22 cellular contexts compared by ENCODE assay signal in genomic region chr14:102056694-102057442, GRCh38. TPM values are rescaled to one million over a fixed set of nuclear protein-coding genes. Genes with fewer than 3 reads are reported as not detected.
DNase-seq lines count a peak whose midpoint lies in the region; ATAC-seq and TF ChIP-seq lines count a peak whose summit lies in the region.
"Had no signal": no experiment of that assay in that cellular context is flagged by ENCODE, and none has a peak within 500 bp of the region (broad histone marks: within the 10 kb centered on the region; RNA-seq: fewer than 3 reads in every experiment).

No MANE protein-coding gene starts in this region.

- H3K27me3 Mint-ChIP-seq in GM23338 (ENCODE audit: insufficient read depth, low read depth, poor library complexity), result peaks cover 21% of the 10 kb centered on the region
- no peaks in the 10 kb centered on the region for H3K27me3 Mint-ChIP-seq in WTC11 (ENCODE audit: low read depth)
- no peaks in the 10 kb centered on the region for H3K27me3 Mint-ChIP-seq in osteocyte (ENCODE audit: unreplicated experiment)
- peaks cover 0 to 5% (median 3%) of the 10 kb centered on the region in 3 donors for H3K27me3 Mint-ChIP-seq in CD14-positive monocyte (ENCODE audit: low read depth in 3 of 3)
- H3K27me3 Mint-ChIP-seq: activated B cell treated with CpG ODN at 0.5 μM for 24 hours; activated naive CD8-positive, alpha-beta T cell treated with anti-CD3 and anti-CD28 coated beads for 36 hours had no signal

- no CpG with 5 or more reads among the region's 31 CpGs for WGBS in trophoblast cell (ENCODE audit: extremely low coverage, insufficient coverage, insufficient read length)

- peak; percentile 9; the same call in 1 of the 3 replicates for ATAC-seq in GM23338
- ATAC-seq in WTC11, result no peak
- peak; percentile 1 for ATAC-seq in foreskin keratinocyte

- no peak overlapping the region for H4K12ac ChIP-seq in trophoblast cell (ENCODE audit: low read depth, low read length)

- no peak for DNase-seq in GM23338 (ENCODE audit: low spot score)
- DNase-seq in WTC11 (ENCODE audit: low spot score), result no peak
- DNase-seq in foreskin keratinocyte, result no peak
- no peak for DNase-seq in trophoblast cell
- DNase-seq in GM19238 (ENCODE audit: insufficient read length, low spot score), result no peak
- DNase-seq in osteocyte (ENCODE audit: extremely low spot score, unreplicated experiment), result no peak
- no peak for DNase-seq in NCI-H1105 (lab: John Stamatoyannopoulos, UW)
- DNase-seq in CD14-positive monocyte (ENCODE audit: low spot score), result no peak
- DNase-seq: activated B cell treated with CpG ODN at 0.5 μM for 24 hours; activated CD8-positive, alpha-beta memory T cell treated with anti-CD3 and anti-CD28 coated beads for 24 hours; activated naive CD8-positive, alpha-beta T cell treated with anti-CD3 and anti-CD28 coated beads for 36 hours; brain microvascular endothelial cell; dermis blood vessel endothelial cell; gastrocnemius medialis; kidney glomerular epithelial cell; NCI-H1417 treated with DMSO at 0.1 percent for 48 hours; NCI-H526 treated with DMSO at 0.1 percent for 48 hours; SJCRH30; thyroid gland had no signal

- H3K36me3 Mint-ChIP-seq in GM23338 (ENCODE audit: low read depth) (peaks cover 23% of the 10 kb centered on the region), WTC11 (peaks cover 10% of the 10 kb centered on the region), osteocyte (ENCODE audit: unreplicated experiment) (peaks cover 28% of the 10 kb centered on the region), CD14-positive monocyte (peaks cover 11 to 30% of the 10 kb centered on the region in 2 donors)

- H3K27me3 ChIP-seq in GM23338 (ENCODE audit: insufficient read depth) (no peaks in the 10 kb centered on the region), foreskin keratinocyte (no peaks in the 10 kb centered on the region), trophoblast cell (ENCODE audit: insufficient read depth, low read length) (no peaks in the 10 kb centered on the region)
- H3K27me3 ChIP-seq: brain microvascular endothelial cell, gastrocnemius medialis, neural progenitor cell, SJCRH30, thyroid gland had no signal

- H3K4me1 Mint-ChIP-seq in GM23338 (peaks cover 32% of the 10 kb centered on the region), WTC11 (peaks cover 38% of the 10 kb centered on the region), osteocyte (ENCODE audit: unreplicated experiment) (peaks cover under 1% of the 10 kb centered on the region), CD14-positive monocyte (no peaks in the 10 kb centered on the region)
- H3K4me1 Mint-ChIP-seq: activated naive CD8-positive, alpha-beta T cell treated with anti-CD3 and anti-CD28 coated beads for 36 hours had no signal

- H3K36me3 ChIP-seq in GM23338 (ENCODE audit: insufficient read depth) (no peaks in the 10 kb centered on the region), trophoblast cell (ENCODE audit: control insufficient read depth in 1 of 2, insufficient read depth in 2 of 2, low read length in 2 of 2) (peaks cover 13 to 22% of the 10 kb centered on the region in 2 experiments)
- H3K36me3 ChIP-seq: neural progenitor cell had no signal

- H4K20me1 ChIP-seq in GM23338 (replicated peaks; ENCODE audit: insufficient read depth), result no peaks in the 10 kb centered on the region; the same call in 1 of the 2 replicates

- H3K18ac ChIP-seq in trophoblast cell (ENCODE audit: low read length), result no peak overlapping the region

- H3F3A ChIP-seq in GM23338 (replicated peaks; ENCODE audit: low read depth), result peaks cover 21% of the 10 kb centered on the region; the same call in 1 of the 2 replicates

- H4K8ac ChIP-seq in trophoblast cell (ENCODE audit: low read depth, low read length), result no peak overlapping the region

- H3K4me3 Mint-ChIP-seq in GM23338 (no peak overlapping the region), WTC11 (no peak overlapping the region), osteocyte (ENCODE audit: unreplicated experiment) (no peak overlapping the region), CD14-positive monocyte (no peak overlapping the region)
- H3K4me3 Mint-ChIP-seq: activated B cell treated with CpG ODN at 0.5 μM for 24 hours; activated naive CD8-positive, alpha-beta T cell treated with anti-CD3 and anti-CD28 coated beads for 36 hours; memory B cell; neural progenitor cell; T-helper 2 cell treated with Interferon-gamma antibody and Interleukin-4, amounts not matched to agents 5 μg/mL and 100 μg/mL, for 36 hours had no signal

- TF ChIP-seq CTCF in GM23338 (conservative IDR thresholded peaks at IDR 0.05; ENCODE audit: low read depth in 2 of 2) (no peak), WTC11 (IDR thresholded peaks at IDR 0.05) (no peak), foreskin keratinocyte (conservative IDR thresholded peaks at IDR 0.05) (no peak), osteocyte (IDR thresholded peaks at IDR 0.05) (no peak), CD14-positive monocyte (IDR thresholded peaks at IDR 0.05) (no peak)

- no peak overlapping the region for H3K9ac ChIP-seq in trophoblast cell (ENCODE audit: low read length)
- H3K9ac ChIP-seq: neural progenitor cell had no signal

- no peak overlapping the region for H2AK5ac ChIP-seq in trophoblast cell (ENCODE audit: low read length)

- H3K27ac ChIP-seq in GM23338 (ENCODE audit: low read depth) (no peak overlapping the region; the same call in 1 of the 2 replicates), foreskin keratinocyte (no peak overlapping the region), trophoblast cell (ENCODE audit: low read depth, low read length) (no peak overlapping the region)
- H3K27ac ChIP-seq: brain microvascular endothelial cell, gastrocnemius medialis, neural progenitor cell, SJCRH30, thyroid gland had no signal

- H4K91ac ChIP-seq in trophoblast cell (ENCODE audit: low read depth, low read length), result no peak overlapping the region

- H3K27ac Mint-ChIP-seq in GM23338 (peak overlapping the region; percentile 70; the same call in 1 of the 2 replicates), WTC11 (0 out of 2 replicates have a peak overlapping the region, but pooled peaks have one; percentile 70), osteocyte (ENCODE audit: unreplicated experiment) (no peak overlapping the region), CD14-positive monocyte (peak overlapping the region in 1 of 7 donors; percentile 51)
- H3K27ac Mint-ChIP-seq: activated B cell treated with CpG ODN at 0.5 μM for 24 hours; activated naive CD8-positive, alpha-beta T cell treated with anti-CD3 and anti-CD28 coated beads for 36 hours; memory B cell; T-helper 2 cell treated with Interferon-gamma antibody and Interleukin-4, amounts not matched to agents 5 μg/mL and 100 μg/mL, for 36 hours had no signal

- H3K4me1 ChIP-seq in GM23338 (ENCODE audit: insufficient read depth), result 0 out of 2 replicates have a peak, but pooled peaks cover 2% of the 10 kb centered on the region
- no peaks in the 10 kb centered on the region for H3K4me1 ChIP-seq in foreskin keratinocyte
- H3K4me1 ChIP-seq in trophoblast cell (ENCODE audit: control insufficient read depth in 1 of 2, insufficient read depth in 2 of 2, low read length in 2 of 2), result peaks cover 12 to 14% of the 10 kb centered on the region in 2 experiments
- H3K4me1 ChIP-seq: gastrocnemius medialis, neural progenitor cell, thyroid gland had no signal

- H3K9me2 ChIP-seq in GM23338 (ENCODE audit: insufficient read depth), result no peaks in the 10 kb centered on the region

- H2BK5ac ChIP-seq in trophoblast cell (ENCODE audit: low read depth, low read length, poor library complexity), result no peak overlapping the region

- no peak overlapping the region for H3K14ac ChIP-seq in trophoblast cell (ENCODE audit: low read length)

- no peak overlapping the region for H2AFZ ChIP-seq in GM23338
- H2AFZ ChIP-seq in trophoblast cell (ENCODE audit: insufficient read depth, low read length, poor library complexity), result no peak overlapping the region

- H3K4me2 ChIP-seq in GM23338 (no peak overlapping the region), trophoblast cell (ENCODE audit: low read length) (no peak overlapping the region)
- H3K4me2 ChIP-seq: neural progenitor cell had no signal

- CTCF ChIA-PET in WTC11 (lab: Charles Lee), result interaction anchor here (1.4 to 1.6 kb wide), 2 partner anchors 10 to 39 kb away, joined by 5 to 6 read pairs; no protein-coding TSS in a partner anchor

- H3K23ac ChIP-seq in trophoblast cell (ENCODE audit: low read length), result no peak overlapping the region

- POLR2A ChIA-PET in WTC11 (lab: Charles Lee), result no interaction called here

- H2BK12ac ChIP-seq in trophoblast cell (ENCODE audit: low read length), result no peak overlapping the region

- H3K4ac ChIP-seq in trophoblast cell (ENCODE audit: low read depth, low read length), result no peak overlapping the region

- no peaks in the 10 kb centered on the region for H3K79me1 ChIP-seq in trophoblast cell (ENCODE audit: low read length)

- H3K9me3 Mint-ChIP-seq in GM23338 (no peaks in the 10 kb centered on the region), WTC11 (no peaks in the 10 kb centered on the region), osteocyte (ENCODE audit: unreplicated experiment) (no peaks in the 10 kb centered on the region), CD14-positive monocyte (no peaks in the 10 kb centered on the region)
- H3K9me3 Mint-ChIP-seq: activated B cell treated with CpG ODN at 0.5 μM for 24 hours; activated naive CD8-positive, alpha-beta T cell treated with anti-CD3 and anti-CD28 coated beads for 36 hours; memory B cell; neural progenitor cell; T-helper 2 cell treated with Interferon-gamma antibody and Interleukin-4, amounts not matched to agents 5 μg/mL and 100 μg/mL, for 36 hours had no signal

- peaks cover 7% of the 10 kb centered on the region for H3K9me3 ChIP-seq in trophoblast cell (ENCODE audit: insufficient read depth, low read depth, low read length)
- H3K9me3 ChIP-seq: gastrocnemius medialis, SJCRH30, thyroid gland had no signal

- no peak overlapping the region for H2BK120ac ChIP-seq in trophoblast cell (ENCODE audit: insufficient read depth, low read length, poor library complexity)

- intact Hi-C loops in CD14-positive monocyte (cut with micrococcal nuclease), result no loop called here

- no peak overlapping the region for H3K4me3 ChIP-seq in GM23338
- H3K4me3 ChIP-seq in trophoblast cell (ENCODE audit: low read depth, low read length), result peak overlapping the region; percentile 40
- H3K4me3 ChIP-seq: gastrocnemius medialis, neural progenitor cell, SJCRH30, thyroid gland had no signal

- H3K79me2 ChIP-seq in GM23338 (replicated peaks; ENCODE audit: insufficient read depth) (no peaks in the 10 kb centered on the region), trophoblast cell (ENCODE audit: control insufficient read depth, insufficient read depth, low read length, poor library complexity) (no peaks in the 10 kb centered on the region)

TF ChIP-seq in GM23338, 12 proteins besides CTCF, POLR2A, EP300 and RAD21 (continues in another document):
- no peak for TF ChIP-seq ZNF331 (CRISPR knock-in tag; IDR thresholded peaks at IDR 0.05; ENCODE audit: low read depth)

RNA-seq across cellular contexts. Expression of gene HSP90AA1, which starts 30.0 kb away (rescaled TPM):
- 1,401 and 1,576 TPM in 2 replicates for total RNA-seq in GM23338 (2014; rRNA removed; shearing (Covaris generic))
- 1,677 and 2,107 TPM in 2 replicates for polyA plus RNA-seq in GM23338 (2016; fragmentation: Nextera tagmentation; extraction: Ambion mirVana)
- total RNA-seq in WTC11 (2021), result 808 to 842 TPM (median 832 TPM) in 3 replicates
- total RNA-seq in foreskin keratinocyte, result 675 and 933 TPM in 2 replicates
- 477 and 673 TPM in 2 replicates for polyA plus RNA-seq in foreskin keratinocyte
- polyA plus RNA-seq in trophoblast cell (2013), result 699 and 726 TPM in 2 replicates
- 311 and 317 TPM in 2 replicates for total RNA-seq in osteocyte
- 100 to 1,000 TPM; 149 to 211 TPM for polyA plus RNA-seq in CD14-positive monocyte
